ENCODE assay signal across 10 cellular contexts in genomic region chr7:107594961-107595737, GRCh38. TPM values are rescaled to one million over a fixed set of nuclear protein-coding genes. Genes with fewer than 3 reads are reported as not detected.
A peak's percentile ranks its signal among the peaks of the same experiment; 100 is the strongest.
DNase-seq lines count a peak whose midpoint lies in the region; TF ChIP-seq lines count a peak whose summit lies in the region.
"Had no signal": no experiment of that assay in that cellular context is flagged by ENCODE, and none has a peak within 500 bp of the region (broad histone marks: within the 10 kb centered on the region; RNA-seq: fewer than 3 reads in every experiment).

No MANE protein-coding gene starts in this region.

- TF ChIP-seq CTCF in astrocyte of the spinal cord (IDR thresholded peaks at IDR 0.05; ENCODE audit: low read depth, low read length) (no peak), right atrium auricular region (IDR thresholded peaks at IDR 0.05) (no peak), BE2C (IDR thresholded peaks at IDR 0.05; ENCODE audit: low read depth, low read length) (no peak)

- peak overlapping the region; percentile 44 to 80 for H3K27ac ChIP-seq in right atrium auricular region
- peak overlapping the region; percentile 38 for H3K27ac ChIP-seq in subcutaneous abdominal adipose tissue (ENCODE audit: low read depth, low read length)

- H3K4me1 ChIP-seq in right atrium auricular region (peaks cover 0 to 9% of the 10 kb centered on the region in 2 donors), subcutaneous abdominal adipose tissue (ENCODE audit: control insufficient read depth in 5 of 5, insufficient read depth in 5 of 5, low read length in 5 of 5) (peaks cover 0 to 18% (median 0%) of the 10 kb centered on the region in 5 donors), BE2C (no peaks in the 10 kb centered on the region)

- H3K9me3 ChIP-seq in right atrium auricular region (no peaks in the 10 kb centered on the region), subcutaneous abdominal adipose tissue (ENCODE audit: control insufficient read depth in 5 of 5, low read length in 5 of 5) (no peaks in the 10 kb centered on the region), BE2C (no peaks in the 10 kb centered on the region)

- peaks cover 26% of the 10 kb centered on the region for H3K36me3 ChIP-seq in right atrium auricular region
- H3K36me3 ChIP-seq in subcutaneous abdominal adipose tissue (ENCODE audit: control insufficient read depth in 5 of 5, insufficient read depth in 5 of 5, low read length in 5 of 5), result peaks cover 20 to 48% (median 24%) of the 10 kb centered on the region in 5 donors
- no peaks in the 10 kb centered on the region for H3K36me3 ChIP-seq in H7 (replicated peaks; ENCODE audit: control insufficient read depth, insufficient read depth, low read length)
- H3K36me3 ChIP-seq in BE2C, result no peaks in the 10 kb centered on the region; the same call in 1 of the 2 replicates

- no peak overlapping the region for H3K9ac ChIP-seq in subcutaneous abdominal adipose tissue (ENCODE audit: low read length in 5 of 5)

- in situ Hi-C loops in astrocyte of the spinal cord (cut with HindIII; ENCODE audit: low sequenced_read_pairs), result no loop called here

- DNase-seq in HS-5 (ENCODE audit: low read depth) (peak; percentile 78), astrocyte of the spinal cord (ENCODE audit: low read depth, low spot score) (peak; percentile 93), right atrium auricular region (ENCODE audit: low spot score) (no peak), H7 (no peak), BE2C (no peak), SW480 (ENCODE audit: low spot score) (no peak)
- DNase-seq in activated naive CD4-positive, alpha-beta T cell (lab: John Stamatoyannopoulos, UW), result no peak
- DNase-seq: nephron progenitor cell; stimulated activated CD8-positive, alpha-beta memory T cell treated with anti-CD3 and anti-CD28 coated beads, Interleukin-4, amount 100 ng/mL, for 48 hours had no signal

- H3K27me3 ChIP-seq in right atrium auricular region, result no peaks in the 10 kb centered on the region
- H3K27me3 ChIP-seq in subcutaneous abdominal adipose tissue (ENCODE audit: control insufficient read depth in 5 of 5, insufficient read depth in 4 of 5, low read length in 5 of 5), result no peaks in the 10 kb centered on the region
- H3K27me3 ChIP-seq in H7 (ENCODE audit: control insufficient read depth, insufficient read depth, low read length), result no peaks in the 10 kb centered on the region
- no peaks in the 10 kb centered on the region for H3K27me3 ChIP-seq in BE2C

- H3K4me3 ChIP-seq in astrocyte of the spinal cord (ENCODE audit: low read depth, low read length) (no peak overlapping the region), right atrium auricular region (no peak overlapping the region), subcutaneous abdominal adipose tissue (ENCODE audit: low read depth in 1 of 5, low read length in 5 of 5) (no peak overlapping the region), H7 (ENCODE audit: insufficient read depth, low read depth, low read length) (no peak overlapping the region), BE2C (ENCODE audit: low read depth, low read length) (no peak overlapping the region)

RNA-seq across cellular contexts. Expression of gene BCAP29, which starts 15.1 kb away (rescaled TPM):
- total RNA-seq in right atrium auricular region, result 100 to 1,000 TPM; 115 to 258 TPM
- total RNA-seq in H7 (2014; rRNA removed; shearing (Covaris generic)), result 26.8 and 31.0 TPM in 2 replicates
- 22.2 TPM for polyA plus RNA-seq in BE2C (2012; ENCODE audit: insufficient read depth, insufficient read length, low read depth)

RNA-seq across cellular contexts. Expression of gene DUS4L, which starts 31.4 kb away (rescaled TPM):
- 1 to 10 TPM; 5.0 to 7.2 TPM for total RNA-seq in right atrium auricular region
- total RNA-seq in H7 (2014; rRNA removed; shearing (Covaris generic)), result 22.9 and 28.6 TPM in 2 replicates
- polyA plus RNA-seq in BE2C (2012; ENCODE audit: insufficient read depth, insufficient read length, low read depth), result 3.7 TPM

RNA-seq across cellular contexts. Expression of gene COG5, which starts 31.4 kb away (rescaled TPM):
- 10 to 100 TPM; 28.0 to 31.8 TPM for total RNA-seq in right atrium auricular region
- 13.5 and 18.4 TPM in 2 replicates for total RNA-seq in H7 (2014; rRNA removed; shearing (Covaris generic))
- polyA plus RNA-seq in BE2C (2012; ENCODE audit: insufficient read depth, insufficient read length, low read depth), result 12.8 TPM

Comparison
In these comparisons a context has a peak if more than half of its experiments do, and no peak if none do; other contexts are left out.
1. DNase-seq: peak in HS-5 (single experiment) and astrocyte of the spinal cord (single experiment); none in right atrium auricular region (single experiment), activated naive CD4-positive, alpha-beta T cell (0 of 4), H7 (single experiment), BE2C (single experiment) and SW480 (single experiment).